In genomic region chr1:35882945-35883680, GRCh38 we compare ENCODE assay signal across 8 cellular contexts. TPM values are rescaled to one million over a fixed set of nuclear protein-coding genes. Genes with fewer than 3 reads are reported as not detected.
DNase-seq lines count a peak whose midpoint lies in the region; ATAC-seq, FAIRE-seq and TF ChIP-seq lines count a peak whose summit lies in the region.

Gene AGO1 (plus strand): TSS chr1:35883209. CDS start chr1:35883422, 213 bp downstream.

- H3K4me1 Mint-ChIP-seq in activated T-helper 17 cell treated with anti-CD3 and anti-CD28 coated beads, Interleukin-2, amount 50 U/mL, for 72 hours: peaks cover 15% of the 10 kb centered on the region
- peaks cover 30 to 46% of the 10 kb centered on the region in 2 donors for H3K4me1 Mint-ChIP-seq in natural killer cell

- peak; percentile 82 for TF ChIP-seq POLR2A in H54 (IDR thresholded peaks at IDR 0.05; ENCODE audit: low read depth, low read length)

- peak; percentile 97 for TF ChIP-seq CTCF in RWPE1 (conservative IDR thresholded peaks at IDR 0.05; ENCODE audit: low read depth)
- peak; percentile 70 for TF ChIP-seq CTCF in fibroblast of mammary gland (conservative IDR thresholded peaks at IDR 0.05; ENCODE audit: control insufficient read depth, insufficient read depth, low read depth, low read length)
- TF ChIP-seq CTCF in natural killer cell (IDR thresholded peaks at IDR 0.05): peak; percentile 94

- H3K27ac Mint-ChIP-seq in activated T-helper 17 cell treated with anti-CD3 and anti-CD28 coated beads, Interleukin-2, amount 50 U/mL, for 72 hours: peak within 1 kb of the TSS; percentile 92
- peak within 1 kb of the TSS in 1 of 2 donors; percentile 3 for H3K27ac Mint-ChIP-seq in natural killer cell

- POLR2A ChIA-PET in RWPE1 (lab: Yijun Ruan, JAX; ENCODE audit: low non-redundant PET): no interaction called here

- H3K27me3 Mint-ChIP-seq in activated T-helper 17 cell treated with anti-CD3 and anti-CD28 coated beads, Interleukin-2, amount 50 U/mL, for 72 hours: no peaks in the 10 kb centered on the region
- H3K27me3 Mint-ChIP-seq in natural killer cell (ENCODE audit: low read depth in 2 of 2): no peaks in the 10 kb centered on the region

- no peaks in the 10 kb centered on the region for H3K9me3 Mint-ChIP-seq in activated T-helper 17 cell treated with anti-CD3 and anti-CD28 coated beads, Interleukin-2, amount 50 U/mL, for 72 hours
- H3K9me3 Mint-ChIP-seq in natural killer cell: no peaks in the 10 kb centered on the region

- CTCF ChIA-PET in RWPE1 (lab: Yijun Ruan, JAX): interaction anchor here (0.6 to 1.0 kb wide), 4 partner anchors 12 to 196 kb away, joined by 3 to 6 read pairs (median 3); no protein-coding TSS in a partner anchor

- peak within 1 kb of the TSS; percentile 91 for H3K4me3 Mint-ChIP-seq in activated T-helper 17 cell treated with anti-CD3 and anti-CD28 coated beads, Interleukin-2, amount 50 U/mL, for 72 hours
- H3K4me3 Mint-ChIP-seq in natural killer cell: peak within 1 kb of the TSS; percentile 93

- intact Hi-C loops in natural killer cell (cut with micrococcal nuclease): loop anchor here (1.0 kb wide), 1 partner anchor 48 kb away; the partner anchor contains the start of gene AGO3

- DNase-seq in ELR (ENCODE audit: low read depth) (peak; percentile 94), H54 (ENCODE audit: insufficient read length, low spot score) (peak; percentile 98), LoVo (ENCODE audit: low spot score) (peak; percentile 93), RWPE1 (ENCODE audit: low spot score) (peak; percentile 99), fibroblast of mammary gland (ENCODE audit: low read depth) (peak; percentile 89), natural killer cell (peak; percentile 96)
- DNase-seq in stimulated activated naive CD4-positive, alpha-beta T cell (lab: John Stamatoyannopoulos, UW): peak; percentile 93 to 96 (median 95)

- peaks cover 7% of the 10 kb centered on the region for H3K36me3 Mint-ChIP-seq in activated T-helper 17 cell treated with anti-CD3 and anti-CD28 coated beads, Interleukin-2, amount 50 U/mL, for 72 hours (ENCODE audit: low read depth)
- H3K36me3 Mint-ChIP-seq in natural killer cell: no peaks in the 10 kb centered on the region

- peak; percentile 93 for ATAC-seq in activated T-helper 17 cell treated with anti-CD3 and anti-CD28 coated beads, Interleukin-2, amount 50 U/mL, for 72 hours (replicated peaks)
- ATAC-seq in natural killer cell: peak; percentile 99 to 100 (median 99)

- H3K4me3 ChIP-seq in fibroblast of mammary gland (ENCODE audit: control insufficient read depth, low read depth, low read length): peak within 1 kb of the TSS; percentile 99

- FAIRE-seq in H54 (lab: Jason Lieb, UNC): no peak

- H3K27ac ChIP-seq in RWPE1: peak within 1 kb of the TSS; percentile 58

RNA-seq across cellular contexts. Expression of gene AGO1, which starts in this region (rescaled TPM):
- 10 to 100 TPM; 29.5 to 34.9 TPM for total RNA-seq in activated T-helper 17 cell treated with anti-CD3 and anti-CD28 coated beads, Interleukin-2, amount 50 U/mL, for 72 hours
- 10 to 100 TPM; 30.1 to 34.5 (median 34.3) TPM for total RNA-seq in natural killer cell

Comparison
In these comparisons a context has a peak if more than half of its experiments do, and no peak if none do; other contexts are left out.
1. Peak in every context shown above with its lines: DNase-seq, ATAC-seq, H3K4me3 ChIP-seq and H3K27ac ChIP-seq.